ENCODE assay signal across 19 cellular contexts in the genomic region with DNA sequence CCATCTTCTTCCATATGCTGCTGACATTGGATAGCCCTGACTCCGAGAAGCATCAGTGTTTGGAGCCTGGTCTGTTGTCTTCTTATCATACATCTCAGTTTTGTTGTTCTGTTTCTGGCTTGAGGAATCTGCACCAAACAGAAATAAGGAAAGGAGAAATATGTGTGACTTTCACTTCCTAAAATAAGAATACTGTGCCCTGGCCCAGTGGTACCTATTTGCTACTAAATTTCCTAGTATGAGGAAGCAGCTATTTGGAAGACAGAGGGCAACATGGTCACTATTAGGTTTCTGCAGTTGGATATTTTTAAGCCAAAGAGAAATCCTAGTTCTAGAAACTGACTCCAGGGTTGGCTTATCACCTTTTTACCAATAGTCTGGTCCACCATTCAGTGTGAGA. TPM values are rescaled to one million over a fixed set of nuclear protein-coding genes. Genes with fewer than 3 reads are reported as not detected.
DNase-seq lines count a peak whose midpoint lies in the region; ATAC-seq, FAIRE-seq and TF ChIP-seq lines count a peak whose summit lies in the region.
"Had no signal": no experiment of that assay in that cellular context is flagged by ENCODE, and none has a peak within 500 bp of the region (broad histone marks: within the 10 kb centered on the region; RNA-seq: fewer than 3 reads in every experiment).

No MANE protein-coding gene starts in this region.

- ATAC-seq in A549 (no peak), GM23338 (no peak)
- ATAC-seq: HCT116 had no signal

- DNase-seq in A549 (ENCODE audit: low read depth in 1 of 2, low spot score in 1 of 2) (no peak), GM18507 (ENCODE audit: extremely low spot score, insufficient read length, low read depth) (no peak), NOMO-1 treated with dmso at 0.1 percent for 144 hours (lab: John Stamatoyannopoulos, UW; ENCODE audit: unreplicated experiment) (peak; percentile 22), medulla oblongata (ENCODE audit: extremely low spot score) (peak; percentile 2), iPS-NIHi11 (ENCODE audit: low spot score) (no peak), Ammon's horn (ENCODE audit: low spot score) (no peak), GM23338 (ENCODE audit: low spot score) (no peak), NCI-H1417 treated with DMSO at 0.1 percent for 48 hours (lab: John Stamatoyannopoulos, UW) (no peak)
- DNase-seq: Caco-2; CD8-positive, alpha-beta memory T cell; DND-41; GDM1 had no signal

- no peaks in the 10 kb centered on the region for H3K9me3 Mint-ChIP-seq in GM23338
- H3K9me3 Mint-ChIP-seq: CD14-positive monocyte; CD8-positive, alpha-beta memory T cell had no signal

- peaks cover 11% of the 10 kb centered on the region for H3K4me1 Mint-ChIP-seq in GM23338
- H3K4me1 Mint-ChIP-seq: CD8-positive, alpha-beta memory T cell had no signal

- no peaks in the 10 kb centered on the region for H3F3A ChIP-seq in GM23338 (replicated peaks; ENCODE audit: low read depth)

- H3K4me3 Mint-ChIP-seq in GM23338, result no peak overlapping the region
- H3K4me3 Mint-ChIP-seq: CD14-positive monocyte; CD8-positive, alpha-beta memory T cell had no signal

- TF ChIP-seq RAD21 in A549 (conservative IDR thresholded peaks at IDR 0.05 in 1 of 2, IDR thresholded peaks at IDR 0.05 in 1 of 2), result no peak

- CTCF ChIA-PET in A549 (lab: Yijun Ruan, JAX), result interaction anchor here (0.6 kb wide), 1 partner anchor 323 kb away, joined by 3 read pairs; no protein-coding TSS in a partner anchor

- 57% methylated on average over 1 of the region's 1 CpG for WGBS in A549 (ENCODE audit: missing lambda C conversion rate)

- peaks cover 5% of the 10 kb centered on the region for H3K27me3 Mint-ChIP-seq in GM23338 (ENCODE audit: insufficient read depth, low read depth, poor library complexity)

- no peaks in the 10 kb centered on the region for H3K36me3 Mint-ChIP-seq in GM23338 (ENCODE audit: low read depth)
- H3K36me3 Mint-ChIP-seq: CD14-positive monocyte; CD8-positive, alpha-beta memory T cell had no signal

- no peak for TF ChIP-seq EP300 in A549 (IDR thresholded peaks at IDR 0.05)

- H3K4me2 ChIP-seq in A549 (no peak overlapping the region), GM23338 (no peak overlapping the region)

- peaks cover 8% of the 10 kb centered on the region; the same call in 2 of the 3 replicates for H3K4me1 ChIP-seq in A549
- H3K4me1 ChIP-seq in GM23338 (ENCODE audit: insufficient read depth), result no peaks in the 10 kb centered on the region; the same call in 1 of the 2 replicates
- H3K4me1 ChIP-seq: Caco-2 had no signal

- H3K9me3 ChIP-seq in A549, result no peaks in the 10 kb centered on the region
- H3K9me3 ChIP-seq: Caco-2 had no signal

- no peak overlapping the region for H3K27ac Mint-ChIP-seq in GM23338

- no peaks in the 10 kb centered on the region for H3K27me3 ChIP-seq in GM23338 (ENCODE audit: insufficient read depth)

- no peaks in the 10 kb centered on the region for H4K20me1 ChIP-seq in GM23338 (replicated peaks; ENCODE audit: insufficient read depth)

- H2AFZ ChIP-seq in GM23338, result no peak overlapping the region

- H3K4me3 ChIP-seq in A549 (no peak overlapping the region), GM23338 (no peak overlapping the region)

- peak; percentile 89 for FAIRE-seq in A549 (lab: Jason Lieb, UNC)
- peak; percentile 29 for FAIRE-seq in GM18507 (lab: Jason Lieb, UNC)
- FAIRE-seq: GM12892, H54 had no signal

- no peaks in the 10 kb centered on the region for H3K9me2 ChIP-seq in GM23338 (ENCODE audit: insufficient read depth)

- no peaks in the 10 kb centered on the region for H3K79me2 ChIP-seq in GM23338 (replicated peaks; ENCODE audit: insufficient read depth)

- no peak for TF ChIP-seq POLR2A in A549 (IDR thresholded peaks at IDR 0.05; ENCODE audit: low read length)

- no peaks in the 10 kb centered on the region for H3K36me3 ChIP-seq in GM23338 (ENCODE audit: insufficient read depth)

- TF ChIP-seq CTCF in A549 (IDR thresholded peaks at IDR 0.05) (no peak), GM23338 (conservative IDR thresholded peaks at IDR 0.05; ENCODE audit: low read depth in 2 of 2) (no peak)

- POLR2A ChIA-PET in A549 (lab: Yijun Ruan, JAX), result no interaction called here

- H3K27ac ChIP-seq in A549 (no peak overlapping the region), GM23338 (ENCODE audit: low read depth) (no peak overlapping the region)
- H3K27ac ChIP-seq: HL-60 had no signal

TF ChIP-seq in A549, 52 proteins besides CTCF, POLR2A, EP300 and RAD21 (continues in another document):
- no peak for TF ChIP-seq JUN (IDR thresholded peaks at IDR 0.05)
- TF ChIP-seq CHD4 (IDR thresholded peaks at IDR 0.05; ENCODE audit: borderline replicate concordance), result no peak
- TF ChIP-seq CHD2 (IDR thresholded peaks at IDR 0.05; ENCODE audit: low read length, partially characterized antibody), result no peak
- TF ChIP-seq, protein P1, sequence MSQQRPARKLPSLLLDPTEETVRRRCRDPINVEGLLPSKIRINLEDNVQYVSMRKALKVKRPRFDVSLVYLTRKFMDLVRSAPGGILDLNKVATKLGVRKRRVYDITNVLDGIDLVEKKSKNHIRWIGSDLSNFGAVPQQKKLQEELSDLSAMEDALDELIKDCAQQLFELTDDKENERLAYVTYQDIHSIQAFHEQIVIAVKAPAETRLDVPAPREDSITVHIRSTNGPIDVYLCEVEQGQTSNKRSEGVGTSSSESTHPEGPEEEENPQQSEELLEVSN (IDR thresholded peaks at IDR 0.05; ENCODE audit: borderline replicate concordance, low read depth), result no peak
- TF ChIP-seq, protein P2, sequence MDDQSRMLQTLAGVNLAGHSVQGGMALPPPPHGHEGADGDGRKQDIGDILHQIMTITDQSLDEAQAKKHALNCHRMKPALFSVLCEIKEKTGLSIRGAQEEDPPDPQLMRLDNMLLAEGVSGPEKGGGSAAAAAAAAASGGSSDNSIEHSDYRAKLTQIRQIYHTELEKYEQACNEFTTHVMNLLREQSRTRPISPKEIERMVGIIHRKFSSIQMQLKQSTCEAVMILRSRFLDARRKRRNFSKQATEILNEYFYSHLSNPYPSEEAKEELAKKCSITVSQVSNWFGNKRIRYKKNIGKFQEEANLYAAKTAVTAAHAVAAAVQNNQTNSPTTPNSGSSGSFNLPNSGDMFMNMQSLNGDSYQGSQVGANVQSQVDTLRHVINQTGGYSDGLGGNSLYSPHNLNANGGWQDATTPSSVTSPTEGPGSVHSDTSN (IDR thresholded peaks at IDR 0.05), result no peak

TF ChIP-seq in GM23338, 12 proteins besides CTCF, POLR2A, EP300 and RAD21:
- TF ChIP-seq ZNF331 (CRISPR knock-in tag; IDR thresholded peaks at IDR 0.05; ENCODE audit: low read depth), result no peak
- TF ChIP-seq, protein P3, sequence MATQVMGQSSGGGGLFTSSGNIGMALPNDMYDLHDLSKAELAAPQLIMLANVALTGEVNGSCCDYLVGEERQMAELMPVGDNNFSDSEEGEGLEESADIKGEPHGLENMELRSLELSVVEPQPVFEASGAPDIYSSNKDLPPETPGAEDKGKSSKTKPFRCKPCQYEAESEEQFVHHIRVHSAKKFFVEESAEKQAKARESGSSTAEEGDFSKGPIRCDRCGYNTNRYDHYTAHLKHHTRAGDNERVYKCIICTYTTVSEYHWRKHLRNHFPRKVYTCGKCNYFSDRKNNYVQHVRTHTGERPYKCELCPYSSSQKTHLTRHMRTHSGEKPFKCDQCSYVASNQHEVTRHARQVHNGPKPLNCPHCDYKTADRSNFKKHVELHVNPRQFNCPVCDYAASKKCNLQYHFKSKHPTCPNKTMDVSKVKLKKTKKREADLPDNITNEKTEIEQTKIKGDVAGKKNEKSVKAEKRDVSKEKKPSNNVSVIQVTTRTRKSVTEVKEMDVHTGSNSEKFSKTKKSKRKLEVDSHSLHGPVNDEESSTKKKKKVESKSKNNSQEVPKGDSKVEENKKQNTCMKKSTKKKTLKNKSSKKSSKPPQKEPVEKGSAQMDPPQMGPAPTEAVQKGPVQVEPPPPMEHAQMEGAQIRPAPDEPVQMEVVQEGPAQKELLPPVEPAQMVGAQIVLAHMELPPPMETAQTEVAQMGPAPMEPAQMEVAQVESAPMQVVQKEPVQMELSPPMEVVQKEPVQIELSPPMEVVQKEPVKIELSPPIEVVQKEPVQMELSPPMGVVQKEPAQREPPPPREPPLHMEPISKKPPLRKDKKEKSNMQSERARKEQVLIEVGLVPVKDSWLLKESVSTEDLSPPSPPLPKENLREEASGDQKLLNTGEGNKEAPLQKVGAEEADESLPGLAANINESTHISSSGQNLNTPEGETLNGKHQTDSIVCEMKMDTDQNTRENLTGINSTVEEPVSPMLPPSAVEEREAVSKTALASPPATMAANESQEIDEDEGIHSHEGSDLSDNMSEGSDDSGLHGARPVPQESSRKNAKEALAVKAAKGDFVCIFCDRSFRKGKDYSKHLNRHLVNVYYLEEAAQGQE (IDR thresholded peaks at IDR 0.05; ENCODE audit: unreplicated experiment), result no peak
- no peak for TF ChIP-seq ZNF114 (CRISPR knock-in tag; IDR thresholded peaks at IDR 0.05)
- no peak for TF ChIP-seq EZH2phosphoT487 (IDR thresholded peaks at IDR 0.05; ENCODE audit: unreplicated experiment)
- no peak for TF ChIP-seq JUNB (IDR thresholded peaks at IDR 0.05; ENCODE audit: unreplicated experiment)

RNA-seq across cellular contexts. Expression of a gene that starts 16.8 kb away (rescaled TPM):
- polyA plus RNA-seq in A549 (2011; rRNA removed), result not detected in 2 replicates
- not detected in 2 replicates for polyA plus RNA-seq in A549 (2012; cell fraction: cytosol; rRNA removed)
- not detected in 2 replicates for polyA plus RNA-seq in A549 (2012; cell fraction: nucleus; rRNA removed)
- polyA plus RNA-seq in A549 (2017; fragmentation: RNase III; extraction: RNeasy Plus Mini Kit Qiagen cat#74134 plus additional on column Dnase treatment), result not detected in 3 replicates
- not detected in 2 replicates for polyA minus RNA-seq in A549 (2011; rRNA and poly(A)+ RNA removed)
- not detected in 2 replicates for total RNA-seq in GM23338 (2014; rRNA removed; shearing (Covaris generic))
- not detected in 2 replicates for polyA plus RNA-seq in GM23338 (2016; fragmentation: Nextera tagmentation; extraction: Ambion mirVana)
- total RNA-seq: A172; Caco-2; CD8-positive, alpha-beta memory T cell had no signal
- polyA plus RNA-seq: BJ; CD14-positive monocyte; CD8-positive, alpha-beta memory T cell had no signal

RNA-seq across cellular contexts. Expression of a gene that starts 38.0 kb away (rescaled TPM):
- polyA plus RNA-seq in A549 (2011; rRNA removed), result 0.01 and 0.03 TPM in 2 replicates
- polyA plus RNA-seq in A549 (2012; cell fraction: cytosol; rRNA removed), result under 0.01 TPM in 1 of 2 replicates, not detected in the other
- polyA plus RNA-seq in A549 (2012; cell fraction: nucleus; rRNA removed), result 0.01 TPM in 1 of 2 replicates, not detected in the other
- polyA plus RNA-seq in A549 (2017; fragmentation: RNase III; extraction: RNeasy Plus Mini Kit Qiagen cat#74134 plus additional on column Dnase treatment), result not detected in 3 replicates
- polyA minus RNA-seq in A549 (2011; rRNA and poly(A)+ RNA removed), result not detected in 2 replicates
- total RNA-seq in GM23338 (2014; rRNA removed; shearing (Covaris generic)), result not detected in 2 replicates
- not detected in 2 replicates for polyA plus RNA-seq in GM23338 (2016; fragmentation: Nextera tagmentation; extraction: Ambion mirVana)
- total RNA-seq: A172; Caco-2; CD8-positive, alpha-beta memory T cell had no signal
- polyA plus RNA-seq: BJ; CD14-positive monocyte; CD8-positive, alpha-beta memory T cell had no signal

Comparison
In these comparisons a context has a peak if more than half of its experiments do, and no peak if none do; other contexts are left out.
1. DNase-seq: peak in NOMO-1 treated with dmso at 0.1 percent for 144 hours (single experiment) and medulla oblongata (single experiment); none in A549 (0 of 2), GM18507 (single experiment), iPS-NIHi11 (single experiment), Ammon's horn (single experiment), GM23338 (single experiment) and NCI-H1417 treated with DMSO at 0.1 percent for 48 hours (single experiment).